1 cellular context compared by ENCODE assay signal in the genomic region with DNA sequence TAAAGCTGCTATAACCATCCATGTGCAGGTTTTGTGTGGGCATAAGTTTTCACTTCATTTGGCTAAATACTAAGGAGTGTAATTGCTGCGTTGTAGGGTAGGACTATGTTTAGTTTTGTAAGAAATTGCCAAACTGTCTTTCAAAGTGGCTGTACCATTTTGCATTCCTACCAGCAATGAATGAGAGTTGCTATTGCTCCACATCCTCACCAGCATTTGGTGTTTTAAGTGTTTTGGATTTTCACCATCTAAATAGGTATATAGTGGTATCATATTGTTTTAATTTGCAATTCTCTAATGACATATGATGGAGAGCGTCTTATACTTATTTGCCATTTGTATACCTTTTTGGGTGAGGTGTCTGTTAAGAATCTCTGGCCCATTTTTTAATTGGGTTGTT.
TF ChIP-seq lines count a peak whose summit lies in the region.

No MANE protein-coding gene starts in this region.

TF ChIP-seq in K562, 482 proteins besides CTCF, POLR2A, EP300 and RAD21 (continued from another document):
- TF ChIP-seq, protein P1, sequence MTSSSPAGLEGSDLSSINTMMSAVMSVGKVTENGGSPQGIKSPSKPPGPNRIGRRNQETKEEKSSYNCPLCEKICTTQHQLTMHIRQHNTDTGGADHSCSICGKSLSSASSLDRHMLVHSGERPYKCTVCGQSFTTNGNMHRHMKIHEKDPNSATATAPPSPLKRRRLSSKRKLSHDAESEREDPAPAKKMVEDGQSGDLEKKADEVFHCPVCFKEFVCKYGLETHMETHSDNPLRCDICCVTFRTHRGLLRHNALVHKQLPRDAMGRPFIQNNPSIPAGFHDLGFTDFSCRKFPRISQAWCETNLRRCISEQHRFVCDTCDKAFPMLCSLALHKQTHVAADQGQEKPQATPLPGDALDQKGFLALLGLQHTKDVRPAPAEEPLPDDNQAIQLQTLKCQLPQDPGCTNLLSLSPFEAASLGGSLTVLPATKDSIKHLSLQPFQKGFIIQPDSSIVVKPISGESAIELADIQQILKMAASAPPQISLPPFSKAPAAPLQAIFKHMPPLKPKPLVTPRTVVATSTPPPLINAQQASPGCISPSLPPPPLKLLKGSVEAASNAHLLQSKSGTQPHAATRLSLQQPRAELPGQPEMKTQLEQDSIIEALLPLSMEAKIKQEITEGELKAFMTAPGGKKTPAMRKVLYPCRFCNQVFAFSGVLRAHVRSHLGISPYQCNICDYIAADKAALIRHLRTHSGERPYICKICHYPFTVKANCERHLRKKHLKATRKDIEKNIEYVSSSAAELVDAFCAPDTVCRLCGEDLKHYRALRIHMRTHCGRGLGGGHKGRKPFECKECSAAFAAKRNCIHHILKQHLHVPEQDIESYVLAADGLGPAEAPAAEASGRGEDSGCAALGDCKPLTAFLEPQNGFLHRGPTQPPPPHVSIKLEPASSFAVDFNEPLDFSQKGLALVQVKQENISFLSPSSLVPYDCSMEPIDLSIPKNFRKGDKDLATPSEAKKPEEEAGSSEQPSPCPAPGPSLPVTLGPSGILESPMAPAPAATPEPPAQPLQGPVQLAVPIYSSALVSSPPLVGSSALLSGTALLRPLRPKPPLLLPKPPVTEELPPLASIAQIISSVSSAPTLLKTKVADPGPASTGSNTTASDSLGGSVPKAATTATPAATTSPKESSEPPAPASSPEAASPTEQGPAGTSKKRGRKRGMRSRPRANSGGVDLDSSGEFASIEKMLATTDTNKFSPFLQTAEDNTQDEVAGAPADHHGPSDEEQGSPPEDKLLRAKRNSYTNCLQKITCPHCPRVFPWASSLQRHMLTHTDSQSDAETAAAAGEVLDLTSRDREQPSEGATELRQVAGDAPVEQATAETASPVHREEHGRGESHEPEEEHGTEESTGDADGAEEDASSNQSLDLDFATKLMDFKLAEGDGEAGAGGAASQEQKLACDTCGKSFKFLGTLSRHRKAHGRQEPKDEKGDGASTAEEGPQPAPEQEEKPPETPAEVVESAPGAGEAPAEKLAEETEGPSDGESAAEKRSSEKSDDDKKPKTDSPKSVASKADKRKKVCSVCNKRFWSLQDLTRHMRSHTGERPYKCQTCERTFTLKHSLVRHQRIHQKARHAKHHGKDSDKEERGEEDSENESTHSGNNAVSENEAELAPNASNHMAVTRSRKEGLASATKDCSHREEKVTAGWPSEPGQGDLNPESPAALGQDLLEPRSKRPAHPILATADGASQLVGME (CRISPR knock-in tag; IDR thresholded peaks at IDR 0.05), result no peak
